Comparison of ENCODE assay signal across 25 cellular contexts in genomic region chr1:157482717-157483116, GRCh38.
A peak's percentile ranks its signal among the peaks of the same experiment; 100 is the strongest.
DNase-seq lines count a peak whose midpoint lies in the region; FAIRE-seq and TF ChIP-seq lines count a peak whose summit lies in the region.
"Had no signal": no experiment of that assay in that cellular context is flagged by ENCODE, and none has a peak within 500 bp of the region (broad histone marks: within the 10 kb centered on the region; RNA-seq: fewer than 3 reads in every experiment).

No MANE protein-coding gene starts in this region.

- H3K56ac ChIP-seq in H1 (replicated peaks; ENCODE audit: insufficient read length, low read depth, low read length): no peak overlapping the region

- H2AFZ ChIP-seq in H1 (ENCODE audit: low read length) (no peak overlapping the region), neural cell (ENCODE audit: low read depth, low read length) (no peak overlapping the region)

- H4K20me1 ChIP-seq in H1 (replicated peaks in 1 of 2; ENCODE audit: control insufficient read depth in 1 of 2, insufficient read depth in 2 of 2, low read length in 2 of 2) (no peaks in the 10 kb centered on the region), neural cell (ENCODE audit: insufficient read depth) (no peaks in the 10 kb centered on the region)
- H4K20me1 ChIP-seq: BLaER1 had no signal

- TF ChIP-seq RAD21 in H1 (IDR thresholded peaks at IDR 0.05 in 1 of 2, conservative IDR thresholded peaks at IDR 0.05 in 1 of 2; ENCODE audit: low read depth in 2 of 2, low read length in 2 of 2): no peak
- no peak for TF ChIP-seq RAD21 in neural cell (conservative IDR thresholded peaks at IDR 0.05)

- H3K4me2 ChIP-seq in H1 (ENCODE audit: insufficient read depth in 1 of 2, low read depth in 2 of 2, low read length in 2 of 2) (no peak overlapping the region), neural cell (ENCODE audit: low read length) (no peak overlapping the region)
- H3K4me2 ChIP-seq: BLaER1 had no signal

- H3K36me3 ChIP-seq in HEK293 (ENCODE audit: control insufficient read depth in 2 of 2, insufficient read depth in 1 of 2, low read length in 2 of 2) (no peaks in the 10 kb centered on the region), H1 (ENCODE audit: control insufficient read depth in 2 of 4, insufficient read depth in 4 of 4, low read length in 3 of 4) (no peaks in the 10 kb centered on the region), neural cell (ENCODE audit: insufficient read depth, low read length) (no peaks in the 10 kb centered on the region)
- H3K36me3 ChIP-seq: BE2C, BLaER1 had no signal

- 94% methylated on average over 2 of the region's 2 CpGs; no CpG with 5 or more reads in 1 of the 2 experiments for WGBS in H1 (ENCODE audit: extremely low coverage in 1 of 2, insufficient coverage in 1 of 2, insufficient read length in 1 of 2, insufficient replicate concordance in 2 of 2, low coverage in 1 of 2, low lambda C conversion rate in 2 of 2, missing lambda C conversion rate in 1 of 2), 2 experiments

- H4K91ac ChIP-seq in H1 (replicated peaks; ENCODE audit: insufficient read length, low read length): no peak overlapping the region

- no peak overlapping the region for H2BK15ac ChIP-seq in H1 (ENCODE audit: low read length)

- H3K27ac ChIP-seq in HEK293 (ENCODE audit: extremely low read depth, low read depth, low read length) (no peak overlapping the region), H1 (ENCODE audit: low read depth, low read length) (no peak overlapping the region), neural cell (ENCODE audit: low read length) (peak overlapping the region; percentile 54)
- H3K27ac ChIP-seq: BLaER1 had no signal

- no peak overlapping the region for H3K4ac ChIP-seq in H1 (replicated peaks; ENCODE audit: insufficient read length, low read depth, low read length)

- TF ChIP-seq EP300 in H1 (IDR thresholded peaks at IDR 0.05; ENCODE audit: borderline replicate concordance in 1 of 2, low read depth in 2 of 2, low read length in 2 of 2): no peak
- TF ChIP-seq EP300 in neural cell (conservative IDR thresholded peaks at IDR 0.05; ENCODE audit: poor library complexity, severe bottlenecking): no peak

- H3K9me2 ChIP-seq in neural cell (ENCODE audit: insufficient read depth, low read length): no peaks in the 10 kb centered on the region

- no peaks in the 10 kb centered on the region for H3K23me2 ChIP-seq in H1 (ENCODE audit: low read depth, low read length)

- no peak overlapping the region for H4K5ac ChIP-seq in H1 (ENCODE audit: insufficient read length, low read depth, low read length)

- no peak overlapping the region for H2AK5ac ChIP-seq in H1 (ENCODE audit: low read depth, low read length)

- H3K14ac ChIP-seq in H1 (ENCODE audit: insufficient read length): no peak overlapping the region

- H3K79me2 ChIP-seq in H1 (ENCODE audit: control insufficient read depth in 1 of 2, insufficient read depth in 2 of 2, low read length in 2 of 2) (no peaks in the 10 kb centered on the region), neural cell (replicated peaks; ENCODE audit: insufficient read depth, low read length) (no peaks in the 10 kb centered on the region)

- CTCF ChIA-PET in HEK293 (lab: Yijun Ruan, JAX): interaction anchor here (0.6 to 2.7 kb wide), 5 partner anchors 8 to 289 kb away, joined by 3 to 14 read pairs (median 4); no protein-coding TSS in a partner anchor
- CTCF ChIA-PET in H1 (lab: Charles Lee; ENCODE audit: partially characterized antibody): interaction anchor here (0.7 to 5.1 kb wide), 12 partner anchors 13 to 287 kb away, joined by 3 to 34 read pairs (median 4); no protein-coding TSS in a partner anchor

- no peak overlapping the region for H2BK5ac ChIP-seq in H1 (ENCODE audit: low read depth, low read length)

- no peaks in the 10 kb centered on the region for H3F3A ChIP-seq in neural cell (ENCODE audit: insufficient read depth, low read length, poor library complexity, severe bottlenecking)

- H3K79me1 ChIP-seq in H1 (ENCODE audit: low read depth, low read length): no peaks in the 10 kb centered on the region

- no peak for FAIRE-seq in H1 (lab: Jason Lieb, UNC)
- no peak for FAIRE-seq in GM19239 (lab: Jason Lieb, UNC)
- FAIRE-seq: A204.1, GM12878, GM12892, GM18507 had no signal

- no peak overlapping the region for H3K4me3 ChIP-seq in HEK293 (ENCODE audit: low read depth, low read length)
- no peak overlapping the region for H3K4me3 ChIP-seq in H1 (ENCODE audit: extremely low read depth in 1 of 4, insufficient read depth in 2 of 4, low read depth in 3 of 4, low read length in 4 of 4)
- no peak overlapping the region for H3K4me3 ChIP-seq in neural cell (ENCODE audit: low read length)
- H3K4me3 ChIP-seq: BLaER1, GM12878 had no signal

- DNase-seq in H1 (ENCODE audit: low read depth in 1 of 2, low spot score in 2 of 2) (no peak), GM19239 (ENCODE audit: insufficient read length, low spot score) (no peak)
- no peak for DNase-seq in stimulated activated naive CD4-positive, alpha-beta T cell (lab: John Stamatoyannopoulos, UW)
- DNase-seq: 8988T; ACHN; BE2C; C1 segment of cervical spinal cord; CD4-positive, alpha-beta memory T cell; CD4-positive, CD25-positive, alpha-beta regulatory T cell; CD8-positive, alpha-beta memory T cell; COR-L47; DMS 273 treated with DMSO at 0.1 percent for 48 hours; DMS153; DMS53; DMS79; DND-41; EL; GDM1 had no signal

- no peaks in the 10 kb centered on the region for H3K9me3 ChIP-seq in HEK293 (ENCODE audit: control insufficient read depth, insufficient read depth, low read depth, low read length)
- no peaks in the 10 kb centered on the region for H3K9me3 ChIP-seq in H1 (ENCODE audit: insufficient read depth in 2 of 2, low read depth in 1 of 2, low read length in 1 of 2)
- peaks cover 4% of the 10 kb centered on the region for H3K9me3 ChIP-seq in neural cell (ENCODE audit: low read length)
- H3K9me3 ChIP-seq: BE2C had no signal

- TF ChIP-seq CTCF in HEK293 (tag by site-specific recombination; IDR thresholded peaks at IDR 0.05) (no peak), H1 (IDR thresholded peaks at IDR 0.05; ENCODE audit: control extremely low read depth in 1 of 3, insufficient read depth in 1 of 3, low read depth in 1 of 3, low read length in 3 of 3) (no peak), neural cell (IDR thresholded peaks at IDR 0.05; ENCODE audit: poor library complexity, severe bottlenecking) (no peak)

- no peak overlapping the region for H3K18ac ChIP-seq in H1 (ENCODE audit: extremely low read depth, low read length)

- H2BK20ac ChIP-seq in H1 (ENCODE audit: low read length): no peak overlapping the region

- no peak overlapping the region for H3K9ac ChIP-seq in H1 (replicated peaks in 1 of 4; ENCODE audit: extremely low read depth in 1 of 4, low read depth in 3 of 4, low read length in 3 of 4)
- H3K9ac ChIP-seq in neural cell (ENCODE audit: low read length): no peak overlapping the region
- H3K9ac ChIP-seq: BLaER1 had no signal

- H4K8ac ChIP-seq in H1 (ENCODE audit: extremely low read depth, insufficient read depth, low read length): 0 out of 2 replicates have a peak overlapping the region, but pooled peaks have one; percentile 7

- no peak overlapping the region for H3K23ac ChIP-seq in H1 (ENCODE audit: insufficient read length)

- H2BK12ac ChIP-seq in H1 (ENCODE audit: low read depth, low read length): no peak overlapping the region

- H3K27me3 ChIP-seq in H1 (replicated peaks in 1 of 4; ENCODE audit: control insufficient read depth in 3 of 4, extremely low read depth in 1 of 4, insufficient read depth in 3 of 4, low read length in 3 of 4) (no peaks in the 10 kb centered on the region), neural cell (ENCODE audit: insufficient read depth, low read depth, low read length) (no peaks in the 10 kb centered on the region)
- H3K27me3 ChIP-seq: BE2C, BLaER1 had no signal

- TF ChIP-seq POLR2A in H1 (IDR thresholded peaks at IDR 0.05; ENCODE audit: control extremely low read depth in 1 of 2, low read depth in 2 of 2, low read length in 2 of 2): no peak

- POLR2A ChIA-PET in HEK293 (lab: Yijun Ruan, JAX) (no interaction called here), H1 (lab: Charles Lee; ENCODE audit: partially characterized antibody) (no interaction called here)

- H2BK120ac ChIP-seq in H1 (replicated peaks; ENCODE audit: low read depth, low read length): no peak overlapping the region

- H3K4me1 ChIP-seq in HEK293 (ENCODE audit: control insufficient read depth, insufficient read depth, low read length): no peaks in the 10 kb centered on the region
- H3K4me1 ChIP-seq in H1 (replicated peaks in 1 of 4; ENCODE audit: control insufficient read depth in 3 of 4, insufficient read depth in 4 of 4, low read length in 3 of 4): 0 out of 7 replicates have a peak, but pooled peaks cover 0 to 3% (median 0%) of the 10 kb centered on the region in 4 experiments
- H3K4me1 ChIP-seq: BE2C had no signal

TF ChIP-seq in HEK293, 187 proteins besides CTCF, POLR2A, EP300 and RAD21:
- TF ChIP-seq ZFHX2 (tag by site-specific recombination; conservative IDR thresholded peaks at IDR 0.05) (peak; percentile 69), EGR2 (tag by site-specific recombination; IDR thresholded peaks at IDR 0.05; ENCODE audit: low read depth) (peak; percentile 85), GLIS1 (tag by site-specific recombination; IDR thresholded peaks at IDR 0.05) (no peak)

TF ChIP-seq in H1, 55 proteins besides CTCF, POLR2A, EP300 and RAD21:
- TF ChIP-seq TBP (IDR thresholded peaks at IDR 0.05; ENCODE audit: low read depth, low read length) (no peak), NANOG (IDR thresholded peaks at IDR 0.05; ENCODE audit: insufficient read depth, low read depth, low read length, poor library complexity, severe bottlenecking) (no peak), SP2 (IDR thresholded peaks at IDR 0.05; ENCODE audit: low read length) (no peak), SRF (IDR thresholded peaks at IDR 0.05; ENCODE audit: low read depth, low read length) (no peak)

TF ChIP-seq in neural cell, 6 proteins besides CTCF, POLR2A, EP300 and RAD21 (continues in another document):
- no peak for TF ChIP-seq SMC3 (conservative IDR thresholded peaks at IDR 0.05; ENCODE audit: poor library complexity)
- no peak for TF ChIP-seq TAF1 (IDR thresholded peaks at IDR 0.05; ENCODE audit: low read depth)
- TF ChIP-seq POLR2AphosphoS5 (IDR thresholded peaks at IDR 0.05): no peak
- TF ChIP-seq MXI1 (conservative IDR thresholded peaks at IDR 0.05; ENCODE audit: poor library complexity, severe bottlenecking): no peak
